Comparison of ENCODE assay signal across 35 cellular contexts in genomic region chr4:98358630-98359248, GRCh38.
"Had no signal": no experiment of that assay in that cellular context is flagged by ENCODE, and none has a peak within 500 bp of the region (broad histone marks: within the 10 kb centered on the region; RNA-seq: fewer than 3 reads in every experiment).

No MANE protein-coding gene starts in this region.

- H3K4me3 Mint-ChIP-seq: activated B cell treated with CpG ODN at 0.5 μM for 24 hours; activated CD4-positive, alpha-beta memory T cell treated with anti-CD3 and anti-CD28 coated beads for 36 hours; activated CD4-positive, alpha-beta T cell treated with anti-CD3 and anti-CD28 coated beads, Interleukin-2, amount 10 ng/mL, durations not matched to agents 24 days and 14 days; activated CD8-positive, alpha-beta T cell treated with anti-CD3 and anti-CD28 coated beads for 36 hours; activated naive CD4-positive, alpha-beta T cell treated with anti-CD3 and anti-CD28 coated beads for 36 hours; activated naive CD8-positive, alpha-beta T cell treated with anti-CD3 and anti-CD28 coated beads for 36 hours; activated T-cell treated with anti-CD3 and anti-CD28 coated beads, Interleukin-2, amount 50 U/mL, for 4 hours; activated T-cell treated with anti-CD3 and anti-CD28 coated beads, Interleukin-2, amount 50 U/mL, for 72 hours; activated T-helper 1 cell treated with anti-CD3 and anti-CD28 coated beads, Interleukin-12 subunit alpha, Interleukin-12 subunit beta, Interleukin-2, Interleukin-4 antibody, amounts not matched to agents 30 ng/mL and 10 ng/mL and 1 ng/mL, durations not matched to agents 14 hours and 24 hours and 36 hours; activated T-helper 17 cell treated with anti-CD3 and anti-CD28 coated beads, Interleukin-2, amount 50 U/mL, for 72 hours; T-helper 1 cell treated with Interleukin-12 subunit alpha and Interleukin-12 subunit beta and Interleukin-4 antibody, amounts not matched to agents 30 μg/mL and 1 μg/mL, for 36 hours; T-helper 2 cell treated with Interferon-gamma antibody and Interleukin-4, amounts not matched to agents 5 μg/mL and 100 μg/mL, for 36 hours had no signal

- H3K27ac ChIP-seq: adrenal gland, body of pancreas, brain microvascular endothelial cell, breast epithelium, VCaP had no signal

- ATAC-seq: activated CD8-positive, alpha-beta T cell treated with anti-CD3 and anti-CD28 coated beads for 36 hours; activated naive CD4-positive, alpha-beta T cell treated with anti-CD3 and anti-CD28 coated beads, Interleukin-2, amount 50 U/mL, for 72 hours; activated T-cell treated with anti-CD3 and anti-CD28 coated beads, Interleukin-2, amount 50 U/mL, for 4 hours; activated T-cell treated with anti-CD3 and anti-CD28 coated beads, Interleukin-2, amount 50 U/mL, for 72 hours; activated T-helper 17 cell treated with anti-CD3 and anti-CD28 coated beads, Interleukin-2, amount 50 U/mL, for 72 hours; body of pancreas had no signal

- H3K4me3 ChIP-seq: adrenal gland, body of pancreas, breast epithelium had no signal

- H3K27me3 ChIP-seq: adrenal gland, body of pancreas, brain microvascular endothelial cell, breast epithelium had no signal

- DNase-seq: activated B cell treated with CpG ODN at 0.5 μM for 24 hours; activated CD4-positive, alpha-beta memory T cell treated with anti-CD3 and anti-CD28 coated beads for 36 hours; activated CD4-positive, alpha-beta T cell treated with anti-CD3 and anti-CD28 coated beads for 4 hours; activated CD4-positive, alpha-beta T cell treated with anti-CD3 and anti-CD28 coated beads, Interleukin-2, amount 10 ng/mL, durations not matched to agents 24 days and 14 days; activated CD4-positive, alpha-beta T cell treated with anti-CD3 and anti-CD28 coated beads, Interleukin-2, amount 50 U/mL, for 1 hour; activated CD4-positive, alpha-beta T cell treated with anti-CD3 and anti-CD28 coated beads, Interleukin-2, amount 50 U/mL, for 4 hours; activated CD4-positive, CD25-positive, alpha-beta regulatory T cell treated with anti-CD3 and anti-CD28 coated beads, Interleukin-2, amount 50 U/mL, for 72 hours; activated CD8-positive, alpha-beta memory T cell treated with anti-CD3 and anti-CD28 coated beads, Interleukin-2, amount 50 U/mL, for 4 hours; activated CD8-positive, alpha-beta T cell treated with anti-CD3 and anti-CD28 coated beads for 36 hours; activated effector memory CD4-positive, alpha-beta T cell treated with anti-CD3 and anti-CD28 coated beads, Interleukin-2, amount 50 U/mL, for 16 hours; activated gamma-delta T cell treated with Interleukin-2 at 50 U/mL for 16 hours; activated naive CD4-positive, alpha-beta T cell; activated naive CD4-positive, alpha-beta T cell treated with anti-CD3 and anti-CD28 coated beads for 36 hours; activated naive CD4-positive, alpha-beta T cell treated with anti-CD3 and anti-CD28 coated beads, Interleukin-2, amount 50 U/mL, for 16 hours; activated naive CD8-positive, alpha-beta T cell treated with anti-CD3 and anti-CD28 coated beads for 36 hours; activated T-cell treated with anti-CD3 and anti-CD28 coated beads for 4 hours; activated T-cell treated with anti-CD3 and anti-CD28 coated beads, Interleukin-2, amount 50 U/mL, for 1 hour; activated T-cell treated with anti-CD3 and anti-CD28 coated beads, Interleukin-2, amount 50 U/mL, for 4 hours; activated T-cell treated with anti-CD3 and anti-CD28 coated beads, Interleukin-2, amount 50 U/mL, for 72 hours; adrenal gland; amniotic stem cell; aorta; body of pancreas; brain microvascular endothelial cell; central memory CD4-positive, alpha-beta T cell; T-helper 1 cell; T-helper 2 cell; T-helper 9 cell had no signal

- H3K27ac Mint-ChIP-seq: activated B cell treated with CpG ODN at 0.5 μM for 24 hours; activated CD4-positive, alpha-beta memory T cell treated with anti-CD3 and anti-CD28 coated beads for 36 hours; activated CD4-positive, alpha-beta T cell treated with anti-CD3 and anti-CD28 coated beads, Interleukin-2, amount 10 ng/mL, durations not matched to agents 24 days and 14 days; activated CD8-positive, alpha-beta T cell treated with anti-CD3 and anti-CD28 coated beads for 36 hours; activated naive CD4-positive, alpha-beta T cell treated with anti-CD3 and anti-CD28 coated beads for 36 hours; activated naive CD4-positive, alpha-beta T cell treated with anti-CD3 and anti-CD28 coated beads, Interleukin-2, amount 50 U/mL, for 72 hours; activated naive CD8-positive, alpha-beta T cell treated with anti-CD3 and anti-CD28 coated beads for 36 hours; activated T-cell treated with anti-CD3 and anti-CD28 coated beads, Interleukin-2, amount 50 U/mL, for 72 hours; activated T-helper 17 cell treated with anti-CD3 and anti-CD28 coated beads, Interleukin-2, amount 50 U/mL, for 72 hours; T-helper 1 cell treated with Interleukin-12 subunit alpha and Interleukin-12 subunit beta and Interleukin-4 antibody, amounts not matched to agents 30 μg/mL and 1 μg/mL, for 36 hours; T-helper 2 cell treated with Interferon-gamma antibody and Interleukin-4, amounts not matched to agents 5 μg/mL and 100 μg/mL, for 36 hours had no signal

- H3K4me1 ChIP-seq: adrenal gland, body of pancreas, breast epithelium had no signal

- H3K9me3 ChIP-seq: adrenal gland, body of pancreas, breast epithelium had no signal

- H3K9me3 Mint-ChIP-seq: activated B cell treated with CpG ODN at 0.5 μM for 24 hours; activated T-helper 1 cell treated with anti-CD3 and anti-CD28 coated beads, Interleukin-12 subunit alpha, Interleukin-12 subunit beta, Interleukin-2, Interleukin-4 antibody, amounts not matched to agents 30 ng/mL and 10 ng/mL and 1 ng/mL, durations not matched to agents 14 hours and 24 hours and 36 hours; activated T-helper 17 cell treated with anti-CD3 and anti-CD28 coated beads, Interleukin-2, amount 50 U/mL, for 72 hours had no signal

- H3K27me3 Mint-ChIP-seq: activated B cell treated with CpG ODN at 0.5 μM for 24 hours; activated CD4-positive, alpha-beta memory T cell treated with anti-CD3 and anti-CD28 coated beads for 36 hours; activated CD4-positive, alpha-beta T cell treated with anti-CD3 and anti-CD28 coated beads, Interleukin-2, amount 10 ng/mL, durations not matched to agents 24 days and 14 days; activated CD8-positive, alpha-beta T cell treated with anti-CD3 and anti-CD28 coated beads for 36 hours; activated naive CD8-positive, alpha-beta T cell treated with anti-CD3 and anti-CD28 coated beads for 36 hours; activated T-helper 17 cell treated with anti-CD3 and anti-CD28 coated beads, Interleukin-2, amount 50 U/mL, for 72 hours had no signal

- H3K36me3 ChIP-seq: adrenal gland, brain microvascular endothelial cell, breast epithelium had no signal
